8 cellular contexts compared by ENCODE assay signal in genomic region chr3:152193673-152194267, GRCh38.
A peak's percentile ranks its signal among the peaks of the same experiment; 100 is the strongest.
DNase-seq lines count a peak whose midpoint lies in the region; ATAC-seq and TF ChIP-seq lines count a peak whose summit lies in the region.

No MANE protein-coding gene starts in this region.

- no peaks in the 10 kb centered on the region for H3K36me3 Mint-ChIP-seq in type B pancreatic cell

- BruUV-seq in Panc1 (replicated peaks; lab: Mats Ljungman, UMichigan), result no TSS peak

- no peaks in the 10 kb centered on the region for H3K9me3 Mint-ChIP-seq in type B pancreatic cell

- DNase-seq in Panc1 (ENCODE audit: low read depth, low spot score) (no peak), RKO (ENCODE audit: low spot score) (no peak), mesenteric fat pad (ENCODE audit: low spot score) (no peak), suprapubic skin (ENCODE audit: low spot score in 2 of 2) (no peak), type B pancreatic cell (ENCODE audit: extremely low spot score, unreplicated experiment) (no peak)

- H3K27me3 ChIP-seq in Panc1 (ENCODE audit: control insufficient read depth, insufficient read depth, low read length) (no peaks in the 10 kb centered on the region), mononuclear cell (ENCODE audit: insufficient read depth, low read length) (no peaks in the 10 kb centered on the region), suprapubic skin (no peaks in the 10 kb centered on the region)

- H3K9me3 ChIP-seq in Panc1 (ENCODE audit: control insufficient read depth, insufficient read depth, low read depth, low read length) (no peaks in the 10 kb centered on the region), mononuclear cell (ENCODE audit: low read depth, low read length) (no peaks in the 10 kb centered on the region), suprapubic skin (no peaks in the 10 kb centered on the region)

- ATAC-seq in GM18909 (IDR thresholded peaks at IDR 0.05; ENCODE audit: poor library complexity, unreplicated experiment), result peak; percentile 65
- peak; percentile 52 for ATAC-seq in HG02840 (IDR thresholded peaks at IDR 0.05; ENCODE audit: low FRiP score, unreplicated experiment)
- ATAC-seq in Panc1, result peak; percentile 76

- TF ChIP-seq POLR2A in suprapubic skin (IDR thresholded peaks at IDR 0.05), result no peak

- no peak overlapping the region for H3K4me3 Mint-ChIP-seq in type B pancreatic cell

- H3K27ac ChIP-seq in Panc1 (ENCODE audit: low read length) (peak overlapping the region; percentile 40; the same call in 1 of the 2 replicates), suprapubic skin (no peak overlapping the region)

- no peaks in the 10 kb centered on the region for H3K36me3 ChIP-seq in Panc1 (ENCODE audit: control insufficient read depth, insufficient read depth, low read length)
- no peaks in the 10 kb centered on the region for H3K36me3 ChIP-seq in suprapubic skin

- peaks cover 6% of the 10 kb centered on the region for H3K4me1 Mint-ChIP-seq in type B pancreatic cell (ENCODE audit: unreplicated experiment)

- intact Hi-C loops in Panc1 (cut with micrococcal nuclease; ENCODE audit: unreplicated experiment), result no loop called here

- peak overlapping the region; percentile 43 to 67 for H3K4me3 ChIP-seq in Panc1 (ENCODE audit: low read depth in 2 of 2, low read length in 2 of 2)
- H3K4me3 ChIP-seq in mononuclear cell (ENCODE audit: low read length), result peak overlapping the region; percentile 23
- no peak overlapping the region for H3K4me3 ChIP-seq in suprapubic skin

- in situ Hi-C loops in Panc1 (cut with HindIII; ENCODE audit: low pct_unique_long_range_greater_than_20kb, low sequenced_read_pairs), result no loop called here

- H3K4me1 ChIP-seq in Panc1 (ENCODE audit: control insufficient read depth, insufficient read depth, low read length), result 0 out of 2 replicates have a peak, but pooled peaks cover 5% of the 10 kb centered on the region
- H3K4me1 ChIP-seq in mononuclear cell (ENCODE audit: insufficient read depth, low read length), result peaks cover 57% of the 10 kb centered on the region
- no peaks in the 10 kb centered on the region for H3K4me1 ChIP-seq in suprapubic skin

- CTCF ChIA-PET in Panc1 (lab: Charles Lee), result interaction anchor here (0.5 to 0.6 kb wide), 4 partner anchors 10 to 1600 kb away, joined by 3 to 6 read pairs (median 4); no protein-coding TSS in a partner anchor

- H3K27ac Mint-ChIP-seq in type B pancreatic cell, result no peak overlapping the region

- H3K27me3 Mint-ChIP-seq in type B pancreatic cell, result no peaks in the 10 kb centered on the region

- 92% methylated on average over 16 of the region's 16 CpGs for WGBS in suprapubic skin

- TF ChIP-seq CTCF in Panc1 (IDR thresholded peaks at IDR 0.05) (no peak), suprapubic skin (IDR thresholded peaks at IDR 0.05) (no peak), type B pancreatic cell (conservative IDR thresholded peaks at IDR 0.05) (no peak)

- POLR2A ChIA-PET in Panc1 (lab: Charles Lee), result no interaction called here

- no peak for TF ChIP-seq EP300 in suprapubic skin (IDR thresholded peaks at IDR 0.05)
